Comparison of ENCODE assay signal across 1 cellular context in genomic region chr12:15861404-15861803, GRCh38.
A peak's percentile ranks its signal among the peaks of the same experiment; 100 is the strongest.
TF ChIP-seq lines count a peak whose summit lies in the region.

No MANE protein-coding gene starts in this region.

TF ChIP-seq in HepG2, 621 proteins besides CTCF, POLR2A, EP300 and RAD21:
- 0 out of 2 replicates have a peak, but pooled peaks have one; percentile 38 for TF ChIP-seq SOX5 (CRISPR knock-in tag; IDR thresholded peaks at IDR 0.05; ENCODE audit: borderline replicate concordance)
- no peak for TF ChIP-seq ZNF839 (CRISPR knock-in tag; IDR thresholded peaks at IDR 0.05; ENCODE audit: borderline replicate concordance)
- peak; percentile 49; the same call in 1 of the 2 replicates for TF ChIP-seq ARID5B (CRISPR knock-in tag; IDR thresholded peaks at IDR 0.05)
- TF ChIP-seq RARA (CRISPR knock-in tag; IDR thresholded peaks at IDR 0.05): peak; percentile 64
- TF ChIP-seq ZNF407 (CRISPR knock-in tag; IDR thresholded peaks at IDR 0.05; ENCODE audit: not compliant biosample characterization): no peak
- peak; percentile 50; the same call in 1 of the 2 replicates for TF ChIP-seq RXRB (CRISPR knock-in tag; IDR thresholded peaks at IDR 0.05; ENCODE audit: borderline replicate concordance)
- no peak for TF ChIP-seq ZNF570 (CRISPR knock-in tag; IDR thresholded peaks at IDR 0.05; ENCODE audit: borderline replicate concordance)
- no peak for TF ChIP-seq SOX6 (IDR thresholded peaks at IDR 0.05)
- peak; percentile 37; the same call in 1 of the 2 replicates for TF ChIP-seq SOX6 (CRISPR knock-in tag; IDR thresholded peaks at IDR 0.05)
- TF ChIP-seq HNF4A (CRISPR knock-in tag; IDR thresholded peaks at IDR 0.05): 0 out of 2 replicates have a peak, but pooled peaks have one; percentile 13
- TF ChIP-seq SOX13 (IDR thresholded peaks at IDR 0.05): no peak
- TF ChIP-seq SOX13 (CRISPR knock-in tag; conservative IDR thresholded peaks at IDR 0.05 in 1 of 2, IDR thresholded peaks at IDR 0.05 in 1 of 2): peak in 1 of 2 experiments; percentile 56; a peak in 1 of 4 replicates
- peak; percentile 80 for TF ChIP-seq PPARG (CRISPR knock-in tag; conservative IDR thresholded peaks at IDR 0.05)
- TF ChIP-seq SKI (IDR thresholded peaks at IDR 0.05; ENCODE audit: partially characterized antibody): peak; percentile 49
